Comparison of ENCODE assay signal across 21 cellular contexts in genomic region chr6:99289701-99290100, GRCh38.
"Had no signal": no experiment of that assay in that cellular context is flagged by ENCODE, and none has a peak within 500 bp of the region (broad histone marks: within the 10 kb centered on the region; RNA-seq: fewer than 3 reads in every experiment).

No MANE protein-coding gene starts in this region.

- H3K27ac ChIP-seq: colonic mucosa, coronary artery, dorsolateral prefrontal cortex, epithelial cell of prostate, esophagus squamous epithelium, foreskin keratinocyte, gastrocnemius medialis, gastroesophageal sphincter, heart left ventricle, heart right ventricle had no signal

- H3K27me3 ChIP-seq: colonic mucosa, dorsolateral prefrontal cortex, esophagus squamous epithelium, foreskin keratinocyte, gastrocnemius medialis, gastroesophageal sphincter, heart left ventricle, heart right ventricle had no signal

- H3K4me3 ChIP-seq: colonic mucosa, coronary artery, dorsolateral prefrontal cortex, esophagus squamous epithelium, gastrocnemius medialis, gastroesophageal sphincter, heart left ventricle, heart right ventricle had no signal

- DNase-seq: colonic mucosa; cortex of kidney; dermis blood vessel endothelial cell; dorsolateral prefrontal cortex; effector CD4-positive, alpha-beta T cell; effector CD8-positive, alpha-beta T cell; effector memory CD4-positive, alpha-beta T cell; effector memory CD8-positive, alpha-beta T cell; endodermal cell; erythroblast; esophagus squamous epithelium; foreskin fibroblast; foreskin keratinocyte; foreskin melanocyte; gastrocnemius medialis; glutamatergic neuron; heart left ventricle; heart right ventricle had no signal

- H3K36me3 ChIP-seq: colonic mucosa, esophagus squamous epithelium, gastrocnemius medialis, heart left ventricle, heart right ventricle had no signal

- H3K4me1 ChIP-seq: colonic mucosa, esophagus squamous epithelium, foreskin keratinocyte, gastrocnemius medialis, heart left ventricle, heart right ventricle had no signal

- H3K9me3 ChIP-seq: colonic mucosa, esophagus squamous epithelium, gastrocnemius medialis, gastroesophageal sphincter, heart left ventricle, heart right ventricle had no signal
